3 cellular contexts compared by ENCODE assay signal in the genomic region with DNA sequence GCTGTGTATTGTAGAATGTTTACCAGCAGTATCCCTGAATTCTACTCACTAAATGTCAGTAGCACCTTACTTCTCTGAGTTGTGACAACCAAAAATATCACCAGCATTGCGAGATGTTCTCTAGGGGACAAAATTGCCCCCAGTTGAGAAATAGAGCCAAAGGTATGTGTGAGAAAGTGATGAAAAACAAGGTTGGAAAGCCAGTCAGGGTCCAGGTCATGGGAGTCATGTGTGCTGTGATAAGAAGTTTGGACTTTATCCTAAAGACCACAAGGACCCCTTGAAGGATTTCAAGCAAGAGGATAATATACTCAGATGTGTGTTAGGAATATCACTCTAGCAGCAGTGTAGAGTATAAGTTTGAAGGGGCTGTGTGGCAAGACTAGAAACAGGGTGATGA. TPM values are rescaled to one million over a fixed set of nuclear protein-coding genes. Genes with fewer than 3 reads are reported as not detected.
"Had no signal": no experiment of that assay in that cellular context is flagged by ENCODE, and none has a peak within 500 bp of the region (broad histone marks: within the 10 kb centered on the region; RNA-seq: fewer than 3 reads in every experiment).

No MANE protein-coding gene starts in this region.

RNA-seq across cellular contexts. Expression of gene GPC3, which starts 30.9 kb away (rescaled TPM):
- total RNA-seq: OCI-LY7, PC-3, PC-9 had no signal
